ENCODE assay signal across 12 cellular contexts in genomic region chr14:61329478-61330051, GRCh38. TPM values are rescaled to one million over a fixed set of nuclear protein-coding genes. Genes with fewer than 3 reads are reported as not detected.
DNase-seq lines count a peak whose midpoint lies in the region; ATAC-seq and TF ChIP-seq lines count a peak whose summit lies in the region.
"Had no signal": no experiment of that assay in that cellular context is flagged by ENCODE, and none has a peak within 500 bp of the region (broad histone marks: within the 10 kb centered on the region; RNA-seq: fewer than 3 reads in every experiment).

No MANE protein-coding gene starts in this region.

- H3K36me3 ChIP-seq in spleen = no peaks in the 10 kb centered on the region

- WGBS in spleen, 5 donors = 73 to 78% (median 75%) methylated on average over 8 of the region's 8 CpGs

- ATAC-seq in HG03175 (IDR thresholded peaks at IDR 0.05; ENCODE audit: unreplicated experiment) (peak; percentile 65), GM18870 (IDR thresholded peaks at IDR 0.05; ENCODE audit: unreplicated experiment) (no peak)
- ATAC-seq: A549 had no signal

- TF ChIP-seq CTCF in spleen (IDR thresholded peaks at IDR 0.05 in 8 of 11, conservative IDR thresholded peaks at IDR 0.05 in 3 of 11) = no peak

- intact Hi-C loops in spleen (cut with DNase I; ENCODE audit: low total_unique reads) = no loop called here

- H3K4me1 ChIP-seq in spleen = peaks cover 22 to 93% (median 39%) of the 10 kb centered on the region in 6 donors
- H3K4me1 ChIP-seq: A549 had no signal

- peak overlapping the region; percentile 76 for H3K4me3 Mint-ChIP-seq in T-helper 1 cell treated with Interleukin-12 subunit alpha and Interleukin-12 subunit beta and Interleukin-4 antibody, amounts not matched to agents 30 μg/mL and 1 μg/mL, for 36 hours
- peak overlapping the region; percentile 68 for H3K4me3 Mint-ChIP-seq in activated naive CD8-positive, alpha-beta T cell treated with anti-CD3 and anti-CD28 coated beads for 36 hours
- H3K4me3 Mint-ChIP-seq: endodermal cell had no signal

- no peaks in the 10 kb centered on the region for H3K27me3 Mint-ChIP-seq in T-helper 1 cell treated with Interleukin-12 subunit alpha and Interleukin-12 subunit beta and Interleukin-4 antibody, amounts not matched to agents 30 μg/mL and 1 μg/mL, for 36 hours (ENCODE audit: low read depth)
- no peaks in the 10 kb centered on the region for H3K27me3 Mint-ChIP-seq in activated naive CD8-positive, alpha-beta T cell treated with anti-CD3 and anti-CD28 coated beads for 36 hours

- peaks cover 39% of the 10 kb centered on the region for H3K36me3 Mint-ChIP-seq in T-helper 1 cell treated with Interleukin-12 subunit alpha and Interleukin-12 subunit beta and Interleukin-4 antibody, amounts not matched to agents 30 μg/mL and 1 μg/mL, for 36 hours (ENCODE audit: low read depth)
- H3K36me3 Mint-ChIP-seq in activated naive CD8-positive, alpha-beta T cell treated with anti-CD3 and anti-CD28 coated beads for 36 hours = peaks cover 53% of the 10 kb centered on the region

- TF ChIP-seq POLR2A in spleen (IDR thresholded peaks at IDR 0.05) = no peak

- H3K9me3 Mint-ChIP-seq in T-helper 1 cell treated with Interleukin-12 subunit alpha and Interleukin-12 subunit beta and Interleukin-4 antibody, amounts not matched to agents 30 μg/mL and 1 μg/mL, for 36 hours = no peaks in the 10 kb centered on the region
- peaks cover 2% of the 10 kb centered on the region for H3K9me3 Mint-ChIP-seq in activated naive CD8-positive, alpha-beta T cell treated with anti-CD3 and anti-CD28 coated beads for 36 hours

- peaks cover 76% of the 10 kb centered on the region for H3K4me1 Mint-ChIP-seq in T-helper 1 cell treated with Interleukin-12 subunit alpha and Interleukin-12 subunit beta and Interleukin-4 antibody, amounts not matched to agents 30 μg/mL and 1 μg/mL, for 36 hours (ENCODE audit: low read depth)
- H3K4me1 Mint-ChIP-seq in activated naive CD8-positive, alpha-beta T cell treated with anti-CD3 and anti-CD28 coated beads for 36 hours = peaks cover 82% of the 10 kb centered on the region

- H3K4me3 ChIP-seq in spleen = peak overlapping the region in 2 of 8 donors; percentile 3 to 38
- H3K4me3 ChIP-seq: A549 had no signal

- peak overlapping the region; percentile 90 for H3K27ac Mint-ChIP-seq in T-helper 1 cell treated with Interleukin-12 subunit alpha and Interleukin-12 subunit beta and Interleukin-4 antibody, amounts not matched to agents 30 μg/mL and 1 μg/mL, for 36 hours
- H3K27ac Mint-ChIP-seq in activated naive CD8-positive, alpha-beta T cell treated with anti-CD3 and anti-CD28 coated beads for 36 hours = peak overlapping the region; percentile 92
- H3K27ac Mint-ChIP-seq: endodermal cell had no signal

- H3K9me3 ChIP-seq in spleen = peaks cover 0 to 6% (median 0%) of the 10 kb centered on the region in 8 donors
- H3K9me3 ChIP-seq: A549 had no signal

- DNase-seq in T-helper 1 cell (no peak), spleen (no peak), H4 (ENCODE audit: low spot score) (no peak), SW 1271 (lab: John Stamatoyannopoulos, UW) (no peak)
- no peak for DNase-seq in activated naive CD8-positive, alpha-beta T cell treated with anti-CD3 and anti-CD28 coated beads for 36 hours
- DNase-seq: activated CD8-positive, alpha-beta memory T cell treated with anti-CD3 and anti-CD28 coated beads, Interleukin-2, amount 50 U/mL, for 48 hours; endodermal cell; NCI-H1105 had no signal

- H3K27ac ChIP-seq in spleen = peak overlapping the region; percentile 39 to 92 (median 90)
- H3K27ac ChIP-seq: A549 had no signal

- H3K27me3 ChIP-seq in spleen (replicated peaks in 1 of 7) = no peaks in the 10 kb centered on the region

RNA-seq across cellular contexts. Expression of gene PRKCH, which starts 8.2 kb away (rescaled TPM):
- total RNA-seq in activated naive CD8-positive, alpha-beta T cell treated with anti-CD3 and anti-CD28 coated beads for 36 hours = 100 to 1,000 TPM; 176 to 177 TPM
- 100 to 1,000 TPM in 6 of 7 donors, 10 to 100 TPM in 1; 90.6 to 184 (median 110) TPM for total RNA-seq in spleen
- 10 to 100 TPM; 10.0 to 18.0 (median 12.3) TPM for polyA plus RNA-seq in spleen
- total RNA-seq in H4 (2014; rRNA removed; shearing (Covaris generic)) = 5.0 and 5.3 TPM in 2 replicates

RNA-seq across cellular contexts. Expression of gene TMEM30B, which starts 48.4 kb away (rescaled TPM):
- 1 to 10 TPM; 1.8 to 2.0 TPM for total RNA-seq in activated naive CD8-positive, alpha-beta T cell treated with anti-CD3 and anti-CD28 coated beads for 36 hours
- total RNA-seq in spleen = 1 to 10 TPM in 1 of 7 donors, under 1 TPM in 6; 0.46 to 1.0 (median 0.77) TPM
- under 1 TPM; 0.17 to 0.38 (median 0.36) TPM for polyA plus RNA-seq in spleen
- not detected in 2 replicates for total RNA-seq in H4 (2014; rRNA removed; shearing (Covaris generic))

Comparison
In these comparisons a context has a peak if more than half of its experiments do, and no peak if none do; other contexts are left out.
1. RNA of gene PRKCH, which starts 8.2 kb away (total RNA-seq): 176 to 177 TPM in activated naive CD8-positive, alpha-beta T cell treated with anti-CD3 and anti-CD28 coated beads for 36 hours and 90.6 to 184 TPM in spleen; 5.0 to 5.3 TPM in H4; every median in the first group is over 10 times any median in the second.